19 cellular contexts compared by ENCODE assay signal in genomic region chr14:36424478-36425102, GRCh38.
A peak's percentile ranks its signal among the peaks of the same experiment; 100 is the strongest.
DNase-seq lines count a peak whose midpoint lies in the region; ATAC-seq and TF ChIP-seq lines count a peak whose summit lies in the region.
"Had no signal": no experiment of that assay in that cellular context is flagged by ENCODE, and none has a peak within 500 bp of the region (broad histone marks: within the 10 kb centered on the region; RNA-seq: fewer than 3 reads in every experiment).

No MANE protein-coding gene starts in this region.

- H3K27ac Mint-ChIP-seq in activated naive CD8-positive, alpha-beta T cell treated with anti-CD3 and anti-CD28 coated beads for 36 hours, result no peak overlapping the region
- H3K27ac Mint-ChIP-seq: activated CD4-positive, alpha-beta T cell treated with anti-CD3 and anti-CD28 coated beads, Interleukin-2, amount 10 ng/mL, durations not matched to agents 7 days and 5 days; activated naive CD8-positive, alpha-beta T cell treated with anti-CD3 and anti-CD28 coated beads, Interleukin-2, amount 50 U/mL, for 24 hours had no signal

- peak; percentile 10 for DNase-seq in DMS 273 (lab: John Stamatoyannopoulos, UW; ENCODE audit: unreplicated experiment)
- DNase-seq in DMS 273 treated with DMSO at 0.1 percent for 48 hours (lab: John Stamatoyannopoulos, UW), result no peak
- DNase-seq in NCI-H2107 treated with DMSO at 0.1 percent for 48 hours (lab: John Stamatoyannopoulos, UW; ENCODE audit: unreplicated experiment), result peak; percentile 100
- DNase-seq in NCI-H748 (lab: John Stamatoyannopoulos, UW; ENCODE audit: unreplicated experiment), result peak; percentile 100
- no peak for DNase-seq in heart right ventricle
- no peak for DNase-seq in germinal center (ENCODE audit: low spot score)
- DNase-seq in activated naive CD8-positive, alpha-beta T cell treated with anti-CD3 and anti-CD28 coated beads for 36 hours, result no peak
- DNase-seq: activated CD4-positive, alpha-beta T cell treated with anti-CD3 and anti-CD28 coated beads, Interleukin-2, amount 10 ng/mL, durations not matched to agents 7 days and 5 days; activated naive CD8-positive, alpha-beta T cell treated with anti-CD3 and anti-CD28 coated beads, Interleukin-2, amount 50 U/mL, for 24 hours; activated T-cell treated with anti-CD3 and anti-CD28 coated beads for 4 hours; EL; GOT3; hypothalamus; occipital lobe; right lobe of liver; stimulated activated CD4-positive, alpha-beta T cell treated with anti-CD3 and anti-CD28 coated beads, Interleukin-1b, Interleukin-23, amount 100 ng/mL, for 48 hours; T1000 had no signal

- peaks cover 0 to 3% (median 0%) of the 10 kb centered on the region in 7 donors for H3K27me3 ChIP-seq in heart right ventricle
- H3K27me3 ChIP-seq: right lobe of liver had no signal

- no peaks in the 10 kb centered on the region for H3K4me1 ChIP-seq in heart right ventricle
- H3K4me1 ChIP-seq: right lobe of liver had no signal

- H3K4me3 Mint-ChIP-seq in activated naive CD8-positive, alpha-beta T cell treated with anti-CD3 and anti-CD28 coated beads for 36 hours, result no peak overlapping the region
- H3K4me3 Mint-ChIP-seq: activated CD4-positive, alpha-beta T cell treated with anti-CD3 and anti-CD28 coated beads, Interleukin-2, amount 10 ng/mL, durations not matched to agents 7 days and 5 days; activated naive CD8-positive, alpha-beta T cell treated with anti-CD3 and anti-CD28 coated beads, Interleukin-2, amount 50 U/mL, for 24 hours had no signal

- intact Hi-C loops in heart right ventricle (cut with DNase I), result no loop called here

- H3K27me3 Mint-ChIP-seq in activated naive CD8-positive, alpha-beta T cell treated with anti-CD3 and anti-CD28 coated beads for 36 hours, result peaks cover 6% of the 10 kb centered on the region
- H3K27me3 Mint-ChIP-seq: activated CD4-positive, alpha-beta T cell treated with anti-CD3 and anti-CD28 coated beads, Interleukin-2, amount 10 ng/mL, durations not matched to agents 7 days and 5 days had no signal

- no peaks in the 10 kb centered on the region for H3K36me3 ChIP-seq in heart right ventricle
- H3K36me3 ChIP-seq: right lobe of liver had no signal

- no peaks in the 10 kb centered on the region for H3K9me3 ChIP-seq in heart right ventricle
- H3K9me3 ChIP-seq: right lobe of liver had no signal

- H3K36me3 Mint-ChIP-seq in activated naive CD8-positive, alpha-beta T cell treated with anti-CD3 and anti-CD28 coated beads for 36 hours, result no peaks in the 10 kb centered on the region

- no peak overlapping the region for H3K4me3 ChIP-seq in heart right ventricle
- H3K4me3 ChIP-seq: right lobe of liver had no signal

- H3K4me1 Mint-ChIP-seq in activated naive CD8-positive, alpha-beta T cell treated with anti-CD3 and anti-CD28 coated beads for 36 hours, result no peaks in the 10 kb centered on the region
- H3K4me1 Mint-ChIP-seq: activated CD4-positive, alpha-beta T cell treated with anti-CD3 and anti-CD28 coated beads, Interleukin-2, amount 10 ng/mL, durations not matched to agents 7 days and 5 days; activated naive CD8-positive, alpha-beta T cell treated with anti-CD3 and anti-CD28 coated beads, Interleukin-2, amount 50 U/mL, for 24 hours had no signal

- no peaks in the 10 kb centered on the region for H3K9me3 Mint-ChIP-seq in activated naive CD8-positive, alpha-beta T cell treated with anti-CD3 and anti-CD28 coated beads for 36 hours
- H3K9me3 Mint-ChIP-seq: activated CD4-positive, alpha-beta T cell treated with anti-CD3 and anti-CD28 coated beads, Interleukin-2, amount 10 ng/mL, durations not matched to agents 7 days and 5 days; activated naive CD8-positive, alpha-beta T cell treated with anti-CD3 and anti-CD28 coated beads, Interleukin-2, amount 50 U/mL, for 24 hours had no signal

- no peak for TF ChIP-seq CTCF in heart right ventricle (IDR thresholded peaks at IDR 0.05)

- ATAC-seq in heart right ventricle, result no peak
- ATAC-seq in activated CD4-positive, CD25-positive, alpha-beta regulatory T cell treated with anti-CD3 and anti-CD28 coated beads, Interleukin-2, amount 50 U/mL, for 24 hours, result no peak
- ATAC-seq: activated naive CD8-positive, alpha-beta T cell treated with anti-CD3 and anti-CD28 coated beads, Interleukin-2, amount 50 U/mL, for 24 hours had no signal

- no peak overlapping the region for H3K27ac ChIP-seq in heart right ventricle
- H3K27ac ChIP-seq: 22Rv1, right lobe of liver had no signal

- WGBS in heart right ventricle, 2 donors, result 72 to 73% methylated on average over 3 of the region's 3 CpGs

Comparison
In these comparisons a context has a peak if more than half of its experiments do, and no peak if none do; other contexts are left out.
1. DNase-seq: peak in DMS 273 (single experiment), NCI-H2107 treated with DMSO at 0.1 percent for 48 hours (single experiment) and NCI-H748 (single experiment); none in DMS 273 treated with DMSO at 0.1 percent for 48 hours (single experiment), heart right ventricle (0 of 2), germinal center (single experiment) and activated naive CD8-positive, alpha-beta T cell treated with anti-CD3 and anti-CD28 coated beads for 36 hours (single experiment).